In genomic region chr11:108467091-108467823, GRCh38 we compare ENCODE assay signal across 8 cellular contexts.
DNase-seq lines count a peak whose midpoint lies in the region; ATAC-seq and FAIRE-seq lines count a peak whose summit lies in the region.

Gene C11orf65 (minus strand): TSS chr11:108467529. CDS start chr11:108461559, 5,970 bp downstream.

- H3K4me1 ChIP-seq in BLaER1 = peaks cover 11% of the 10 kb centered on the region

- no peaks in the 10 kb centered on the region for H4K20me1 ChIP-seq in BLaER1

- peak; percentile 28 for FAIRE-seq in colon (lab: Jason Lieb, UNC)

- ATAC-seq in GM19324 (IDR thresholded peaks at IDR 0.05; ENCODE audit: low FRiP score, unreplicated experiment) (peak; percentile 100), HG03460 (IDR thresholded peaks at IDR 0.05; ENCODE audit: unreplicated experiment) (peak; percentile 99)

- H3K36me3 ChIP-seq in BLaER1 = no peaks in the 10 kb centered on the region

- peak within 1 kb of the TSS; percentile 75 for H3K4me3 ChIP-seq in BLaER1

- no peaks in the 10 kb centered on the region for H3K9me3 ChIP-seq in BLaER1

- H3K4me2 ChIP-seq in BLaER1 = peak within 1 kb of the TSS; percentile 79

- peak within 1 kb of the TSS; percentile 90 for H3K27ac ChIP-seq in BLaER1

- no peaks in the 10 kb centered on the region for H3K27me3 ChIP-seq in BLaER1

- H3K9ac ChIP-seq in BLaER1 = peak within 1 kb of the TSS; percentile 83

- DNase-seq in NCI-H524 treated with DMSO at 0.1 percent for 48 hours (lab: John Stamatoyannopoulos, UW) = peak; percentile 78
- peak; percentile 97 for DNase-seq in activated CD4-positive, alpha-beta T cell treated with anti-CD3 and anti-CD28 coated beads for 48 hours
- DNase-seq in kidney tubule cell (ENCODE audit: low spot score) = peak; percentile 97
- DNase-seq in stimulated activated CD4-positive, alpha-beta T cell treated with anti-CD3 and anti-CD28 coated beads, Interleukin-1b, Interleukin-23, amount 100 ng/mL, for 1 hour (ENCODE audit: low read depth in 2 of 2) = peak; percentile 81 to 93

Comparison
In these comparisons a context has a peak if more than half of its experiments do, and no peak if none do; other contexts are left out.
1. Peak in every context shown above with its lines: DNase-seq, ATAC-seq, H3K4me3 ChIP-seq and H3K27ac ChIP-seq.